ENCODE assay signal across 27 cellular contexts in the genomic region with DNA sequence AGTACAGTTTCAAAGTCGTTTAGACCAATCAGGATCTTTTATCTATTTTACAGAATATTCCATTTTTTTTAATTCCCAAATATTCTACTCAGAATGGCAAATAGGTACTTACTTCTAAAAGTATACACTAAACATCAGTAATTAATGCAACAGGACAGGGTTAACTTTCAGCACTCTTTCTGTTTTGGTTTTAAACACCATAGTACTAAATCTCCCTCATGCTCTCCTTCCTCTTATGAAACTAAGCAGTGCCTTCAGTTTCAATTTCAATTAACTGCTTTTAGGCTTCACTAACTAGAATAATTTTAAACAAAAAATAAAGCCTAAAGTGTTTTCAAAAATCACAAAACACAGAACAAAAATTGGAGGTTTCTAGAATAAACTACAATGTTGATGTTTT. TPM values are rescaled to one million over a fixed set of nuclear protein-coding genes. Genes with fewer than 3 reads are reported as not detected.
DNase-seq lines count a peak whose midpoint lies in the region; ATAC-seq and TF ChIP-seq lines count a peak whose summit lies in the region.
"Had no signal": no experiment of that assay in that cellular context is flagged by ENCODE, and none has a peak within 500 bp of the region (broad histone marks: within the 10 kb centered on the region; RNA-seq: fewer than 3 reads in every experiment).

No MANE protein-coding gene starts in this region.

- H3K27me3 ChIP-seq in thoracic aorta (replicated peaks; ENCODE audit: insufficient read depth) (no peaks in the 10 kb centered on the region), GM23248 (replicated peaks; ENCODE audit: insufficient read depth) (no peaks in the 10 kb centered on the region)
- H3K27me3 ChIP-seq: uterus had no signal

- no peak overlapping the region for H3K9ac ChIP-seq in GM23248
- H3K9ac ChIP-seq: SK-N-SH had no signal

- no peak overlapping the region for H3K4me3 Mint-ChIP-seq in activated naive CD4-positive, alpha-beta T cell treated with anti-CD3 and anti-CD28 coated beads, Interleukin-2, amount 50 U/mL, for 24 hours
- H3K4me3 Mint-ChIP-seq: activated T-helper 1 cell treated with anti-CD3 and anti-CD28 coated beads, Interleukin-12 subunit alpha, Interleukin-12 subunit beta, Interleukin-2, Interleukin-4 antibody, amounts not matched to agents 30 ng/mL and 10 ng/mL and 1 ng/mL, durations not matched to agents 14 hours and 24 hours and 36 hours; CD4-positive, CD25-positive, alpha-beta regulatory T cell; naive thymus-derived CD4-positive, alpha-beta T cell; stimulated activated naive CD8-positive, alpha-beta T cell treated with anti-CD3 and anti-CD28 coated beads, Interleukin-15, Interleukin-2, amounts not matched to agents 100 ng/mL and 50 ng/mL, for 24 hours; T-helper 17 cell had no signal

- no peaks in the 10 kb centered on the region for H3K9me3 ChIP-seq in thoracic aorta
- no peaks in the 10 kb centered on the region for H3K9me3 ChIP-seq in GM23248 (ENCODE audit: low read depth)
- H3K9me3 ChIP-seq: left ventricle myocardium inferior, SK-N-SH, uterus had no signal

- 75 to 79% methylated on average over 1 of the region's 1 CpG for WGBS in GM23248 (ENCODE audit: low coverage in 1 of 2, low lambda C conversion rate in 2 of 2, missing lambda C conversion rate in 2 of 2), 2 experiments

- ATAC-seq in HG02798 (IDR thresholded peaks at IDR 0.05; ENCODE audit: poor library complexity, unreplicated experiment) (peak; percentile 75), HG03439 (IDR thresholded peaks at IDR 0.05; ENCODE audit: unreplicated experiment) (peak; percentile 75), thoracic aorta (ENCODE audit: insufficient number of reproducible peaks, low FRiP score, low read depth) (no peak), HG03520 (IDR thresholded peaks at IDR 0.05; ENCODE audit: unreplicated experiment) (no peak)
- ATAC-seq: activated CD4-positive, CD25-positive, alpha-beta regulatory T cell treated with anti-CD3 and anti-CD28 coated beads, Interleukin-2, amount 50 U/mL, for 24 hours; activated naive CD4-positive, alpha-beta T cell treated with anti-CD3 and anti-CD28 coated beads, Interleukin-2, amount 50 U/mL, for 72 hours; naive thymus-derived CD4-positive, alpha-beta T cell; T-helper 17 cell had no signal

- H3K36me3 ChIP-seq in thoracic aorta (peaks cover 12% of the 10 kb centered on the region), GM23248 (ENCODE audit: low read depth) (no peaks in the 10 kb centered on the region)
- H3K36me3 ChIP-seq: left ventricle myocardium inferior, uterus had no signal

- H3K9me2 ChIP-seq in GM23248 (ENCODE audit: insufficient read depth) = no peaks in the 10 kb centered on the region
- H3K9me2 ChIP-seq: SK-N-SH had no signal

- H3K4me1 Mint-ChIP-seq in activated naive CD4-positive, alpha-beta T cell treated with anti-CD3 and anti-CD28 coated beads, Interleukin-2, amount 50 U/mL, for 24 hours = no peaks in the 10 kb centered on the region
- H3K4me1 Mint-ChIP-seq: CD4-positive, CD25-positive, alpha-beta regulatory T cell; naive thymus-derived CD4-positive, alpha-beta T cell; T-helper 17 cell had no signal

- no peak for TF ChIP-seq CTCF in thoracic aorta (IDR thresholded peaks at IDR 0.05)

- no peaks in the 10 kb centered on the region for H3K9me3 Mint-ChIP-seq in activated naive CD4-positive, alpha-beta T cell treated with anti-CD3 and anti-CD28 coated beads, Interleukin-2, amount 50 U/mL, for 24 hours
- H3K9me3 Mint-ChIP-seq: activated T-helper 1 cell treated with anti-CD3 and anti-CD28 coated beads, Interleukin-12 subunit alpha, Interleukin-12 subunit beta, Interleukin-2, Interleukin-4 antibody, amounts not matched to agents 30 ng/mL and 10 ng/mL and 1 ng/mL, durations not matched to agents 14 hours and 24 hours and 36 hours; stimulated activated naive CD8-positive, alpha-beta T cell treated with anti-CD3 and anti-CD28 coated beads, Interleukin-15, Interleukin-2, amounts not matched to agents 100 ng/mL and 50 ng/mL, for 24 hours had no signal

- H3K4me3 ChIP-seq in thoracic aorta = peak overlapping the region; percentile 16
- H3K4me3 ChIP-seq in GM23248 = no peak overlapping the region
- H3K4me3 ChIP-seq: left ventricle myocardium inferior, uterus had no signal

- H3K4me2 ChIP-seq in GM23248 (ENCODE audit: unreplicated experiment) = no peak overlapping the region
- H3K4me2 ChIP-seq: SK-N-SH had no signal

- H3K36me3 Mint-ChIP-seq in activated naive CD4-positive, alpha-beta T cell treated with anti-CD3 and anti-CD28 coated beads, Interleukin-2, amount 50 U/mL, for 24 hours = no peaks in the 10 kb centered on the region
- H3K36me3 Mint-ChIP-seq: activated naive CD4-positive, alpha-beta T cell treated with anti-CD3 and anti-CD28 coated beads, Interleukin-2, amount 50 U/mL, for 72 hours; CD4-positive, CD25-positive, alpha-beta regulatory T cell; naive thymus-derived CD4-positive, alpha-beta T cell had no signal

- H3K27ac Mint-ChIP-seq in activated naive CD4-positive, alpha-beta T cell treated with anti-CD3 and anti-CD28 coated beads, Interleukin-2, amount 50 U/mL, for 24 hours = peak overlapping the region; percentile 30
- H3K27ac Mint-ChIP-seq: activated naive CD4-positive, alpha-beta T cell treated with anti-CD3 and anti-CD28 coated beads, Interleukin-2, amount 50 U/mL, for 72 hours; activated T-helper 1 cell treated with anti-CD3 and anti-CD28 coated beads, Interleukin-12 subunit alpha, Interleukin-12 subunit beta, Interleukin-2, Interleukin-4 antibody, amounts not matched to agents 30 ng/mL and 10 ng/mL and 1 ng/mL, durations not matched to agents 14 hours and 24 hours and 36 hours; CD4-positive, CD25-positive, alpha-beta regulatory T cell; naive thymus-derived CD4-positive, alpha-beta T cell; stimulated activated naive CD8-positive, alpha-beta T cell treated with anti-CD3 and anti-CD28 coated beads, Interleukin-15, Interleukin-2, amounts not matched to agents 100 ng/mL and 50 ng/mL, for 24 hours; T-helper 17 cell had no signal

- in situ Hi-C loops in GM23248 (cut with MboI) = no loop called here

- no peaks in the 10 kb centered on the region for H4K20me1 ChIP-seq in GM23248 (ENCODE audit: insufficient read depth)

- H3K27me3 Mint-ChIP-seq in activated naive CD4-positive, alpha-beta T cell treated with anti-CD3 and anti-CD28 coated beads, Interleukin-2, amount 50 U/mL, for 24 hours = peaks cover 1% of the 10 kb centered on the region
- H3K27me3 Mint-ChIP-seq: CD4-positive, CD25-positive, alpha-beta regulatory T cell; naive thymus-derived CD4-positive, alpha-beta T cell; stimulated activated naive CD8-positive, alpha-beta T cell treated with anti-CD3 and anti-CD28 coated beads, Interleukin-15, Interleukin-2, amounts not matched to agents 100 ng/mL and 50 ng/mL, for 24 hours; T-helper 17 cell had no signal

- H3F3A ChIP-seq in GM23248 (ENCODE audit: insufficient read depth) = no peaks in the 10 kb centered on the region

- no peaks in the 10 kb centered on the region for H3K79me2 ChIP-seq in GM23248 (ENCODE audit: insufficient read depth)

- no peak overlapping the region for H3K27ac ChIP-seq in thoracic aorta
- H3K27ac ChIP-seq in GM23248 = no peak overlapping the region
- H3K27ac ChIP-seq: 22Rv1, left ventricle myocardium inferior, uterus had no signal

- H3K4me1 ChIP-seq in thoracic aorta (ENCODE audit: control insufficient read depth in 1 of 2, low read depth in 2 of 2) (peaks cover 8 to 22% of the 10 kb centered on the region in 2 donors), GM23248 (ENCODE audit: insufficient read depth) (no peaks in the 10 kb centered on the region)
- H3K4me1 ChIP-seq: left ventricle myocardium inferior, uterus had no signal

- no peak overlapping the region for H2AFZ ChIP-seq in GM23248

- DNase-seq in activated naive CD4-positive, alpha-beta T cell treated with anti-CD3 and anti-CD28 coated beads, Interleukin-2, amount 50 U/mL, for 16 hours = no peak
- DNase-seq in thoracic aorta (ENCODE audit: low spot score) (no peak), putamen (ENCODE audit: low spot score) (no peak), GM23248 (no peak)
- DNase-seq: activated CD4-positive, alpha-beta T cell treated with anti-CD3 and anti-CD28 coated beads, Interleukin-2, amount 50 U/mL, for 48 hours; aorta; CD4-positive, CD25-positive, alpha-beta regulatory T cell; effector CD4-positive, alpha-beta T cell; KBM-7; left ventricle myocardium inferior; midbrain; naive thymus-derived CD4-positive, alpha-beta T cell; NCI-H1417 treated with DMSO at 0.1 percent for 48 hours; NCI-H2107; NCI-H82; SK-N-SH; T-helper 17 cell; uterus had no signal

RNA-seq across cellular contexts. Expression of gene NOX4, which starts 57.9 kb away (rescaled TPM):
- total RNA-seq in thoracic aorta = 100 to 1,000 TPM; 166 to 293 TPM
- total RNA-seq in GM23248 (2014; rRNA removed; shearing (Covaris generic)) = 0.54 and 2.0 TPM in 2 replicates
- 0.56 and 1.4 TPM in 2 replicates for polyA plus RNA-seq in GM23248 (2016; fragmentation: Nextera tagmentation; extraction: Ambion mirVana)
- total RNA-seq: activated naive CD4-positive, alpha-beta T cell treated with anti-CD3 and anti-CD28 coated beads, Interleukin-2, amount 50 U/mL, for 72 hours; activated T-helper 1 cell treated with anti-CD3 and anti-CD28 coated beads, Interleukin-12 subunit alpha, Interleukin-12 subunit beta, Interleukin-2, Interleukin-4 antibody, amounts not matched to agents 30 ng/mL and 10 ng/mL and 1 ng/mL, durations not matched to agents 14 hours and 24 hours and 36 hours; CD4-positive, CD25-positive, alpha-beta regulatory T cell; naive thymus-derived CD4-positive, alpha-beta T cell; T-helper 17 cell had no signal
- polyA plus RNA-seq: CD4-positive, CD25-positive, alpha-beta regulatory T cell; naive thymus-derived CD4-positive, alpha-beta T cell had no signal

Comparison
In these comparisons a context has a peak if more than half of its experiments do, and no peak if none do; other contexts are left out.
1. ATAC-seq: peak in HG02798 (single experiment) and HG03439 (single experiment); none in thoracic aorta (single experiment) and HG03520 (single experiment).
2. RNA of gene NOX4, which starts 57.9 kb away (total RNA-seq): 166 to 293 TPM in thoracic aorta; 0.54 to 2.0 TPM in GM23248; every median in the first group is over 10 times any median in the second.